ENCODE assay signal across 14 cellular contexts in genomic region chr11:455566-456147, GRCh38. TPM values are rescaled to one million over a fixed set of nuclear protein-coding genes. Genes with fewer than 3 reads are reported as not detected.
DNase-seq lines count a peak whose midpoint lies in the region; ATAC-seq, FAIRE-seq and TF ChIP-seq lines count a peak whose summit lies in the region.
"Had no signal": no experiment of that assay in that cellular context is flagged by ENCODE, and none has a peak within 500 bp of the region (broad histone marks: within the 10 kb centered on the region; RNA-seq: fewer than 3 reads in every experiment).

No MANE protein-coding gene starts in this region.

- no peak for TF ChIP-seq POLR2A in K562 (conservative IDR thresholded peaks at IDR 0.05)

- no peak for TF ChIP-seq EP300 in K562 (IDR thresholded peaks at IDR 0.05; ENCODE audit: low read length)

- H3K27ac Mint-ChIP-seq in nephron = peak overlapping the region in 2 of 3 experiments; percentile 13 to 53

- BruUV-seq in K562 (replicated peaks; lab: Mats Ljungman, UMichigan) = no TSS peak

- ATAC-seq in K562 = no peak
- ATAC-seq in HG03521 (IDR thresholded peaks at IDR 0.05; ENCODE audit: unreplicated experiment) = no peak
- ATAC-seq: SK-N-SH treated with all-trans-retinoic acid at 6 μM for 48 hours had no signal

- peaks cover 85% of the 10 kb centered on the region for H3K36me3 ChIP-seq in K562 (ENCODE audit: control insufficient read depth, insufficient read depth, low read length)
- peaks cover 26% of the 10 kb centered on the region for H3K36me3 ChIP-seq in WERI-Rb-1
- H3K36me3 ChIP-seq in mesendoderm (ENCODE audit: control insufficient read depth, insufficient read depth, low read length) = peaks cover 4% of the 10 kb centered on the region

- H3K27ac ChIP-seq in K562 (ENCODE audit: extremely low read depth, low read depth, low read length) (no peak overlapping the region), WERI-Rb-1 (no peak overlapping the region), mesendoderm (ENCODE audit: low read depth, low read length) (no peak overlapping the region)

- no peak overlapping the region for H3K23ac ChIP-seq in mesendoderm (ENCODE audit: low read length)

- H3K9ac ChIP-seq in K562 (ENCODE audit: insufficient read depth in 1 of 2, low read depth in 2 of 2, low read length in 2 of 2) = peak overlapping the region in 1 of 2 experiments; percentile 76; a peak in 2 of 4 replicates
- H3K9ac ChIP-seq in mesendoderm (ENCODE audit: low read length) = no peak overlapping the region

- peaks cover 7% of the 10 kb centered on the region; the same call in 1 of the 2 replicates for H4K20me1 ChIP-seq in K562 (replicated peaks; ENCODE audit: control insufficient read depth, insufficient read depth, low read length)

- in situ Hi-C loops in K562 (cut with MboI) = no loop called here

- no peak for TF ChIP-seq RAD21 in K562 (CRISPR knock-in tag; conservative IDR thresholded peaks at IDR 0.05 in 1 of 2, IDR thresholded peaks at IDR 0.05 in 1 of 2)

- peak overlapping the region; percentile 27 to 73 (median 70) for H3K4me3 Mint-ChIP-seq in nephron
- H3K4me3 Mint-ChIP-seq: activated T-cell treated with anti-CD3 and anti-CD28 coated beads, Interleukin-2, amount 50 U/mL, for 4 hours had no signal

- peak; percentile 59 for DNase-seq in ELF-1 (ENCODE audit: low read depth, low spot score)
- no peak for DNase-seq in K562 (ENCODE audit: extremely low read depth in 1 of 4, low spot score in 3 of 4)
- DNase-seq in WERI-Rb-1 = no peak
- DNase-seq in mesendoderm = no peak
- DNase-seq: activated T-cell treated with anti-CD3 and anti-CD28 coated beads, Interleukin-2, amount 50 U/mL, for 4 hours; caudate nucleus; effector memory CD4-positive, alpha-beta T cell; hypothalamus; NCI-H2107; NCI-H69 had no signal

- POLR2A ChIA-PET in K562 (lab: Yijun Ruan, JAX) = interaction anchor here (0.7 to 0.9 kb wide), 3 partner anchors 49 to 104 kb away, joined by 3 to 6 read pairs (median 3); no protein-coding TSS in a partner anchor

- no peak overlapping the region for H4K8ac ChIP-seq in mesendoderm (ENCODE audit: low read depth, low read length)

- no peak overlapping the region for H3K18ac ChIP-seq in mesendoderm (ENCODE audit: low read length)

- H3K9me3 ChIP-seq in K562 (replicated peaks; ENCODE audit: control insufficient read depth, insufficient read depth, low read depth, low read length) = no peaks in the 10 kb centered on the region
- H3K9me3 ChIP-seq in WERI-Rb-1 (ENCODE audit: severe bottlenecking) = no peaks in the 10 kb centered on the region

- H3K27me3 Mint-ChIP-seq in nephron (ENCODE audit: low read depth) = no peaks in the 10 kb centered on the region

- TF ChIP-seq CTCF in K562 (IDR thresholded peaks at IDR 0.05 in 2 of 3, conservative IDR thresholded peaks at IDR 0.05 in 1 of 3; ENCODE audit: insufficient read depth in 2 of 3, low read depth in 1 of 3, low read length in 3 of 3) = no peak
- TF ChIP-seq CTCF in nephron (IDR thresholded peaks at IDR 0.05; ENCODE audit: unreplicated experiment in 3 of 3) = no peak
- no peak for TF ChIP-seq CTCF in WERI-Rb-1 (IDR thresholded peaks at IDR 0.05; ENCODE audit: low read depth, low read length)

- 87% methylated on average over 16 of the region's 23 CpGs for WGBS in K562 (ENCODE audit: insufficient coverage, low coverage, missing lambda C conversion rate)
- no CpG with 5 or more reads among the region's 23 CpGs for WGBS in mesendoderm (ENCODE audit: extremely low coverage, insufficient coverage, low lambda C conversion rate)

- H2AK5ac ChIP-seq in mesendoderm (ENCODE audit: low read length) = no peak overlapping the region

- intact Hi-C loops in K562 (cut with micrococcal nuclease) = no loop called here

- no peak overlapping the region for H2BK5ac ChIP-seq in mesendoderm (ENCODE audit: low read length)

- H2AFZ ChIP-seq in K562 (ENCODE audit: low read depth, low read length) = no peak overlapping the region

- peaks cover 23% of the 10 kb centered on the region for H3K4me1 Mint-ChIP-seq in nephron

- peaks cover 27% of the 10 kb centered on the region for H3K36me3 Mint-ChIP-seq in nephron (ENCODE audit: low read depth)

- no peak overlapping the region for H3K56ac ChIP-seq in mesendoderm (ENCODE audit: low read length)

- H3K79me1 ChIP-seq in mesendoderm (ENCODE audit: low read length) = peaks cover 41% of the 10 kb centered on the region

- no peaks in the 10 kb centered on the region for H3K9me3 Mint-ChIP-seq in nephron
- H3K9me3 Mint-ChIP-seq: activated T-cell treated with anti-CD3 and anti-CD28 coated beads, Interleukin-2, amount 50 U/mL, for 4 hours had no signal

- H2BK120ac ChIP-seq in mesendoderm (ENCODE audit: low read depth, low read length) = no peak overlapping the region

- H3K9me1 ChIP-seq in K562 (ENCODE audit: control insufficient read depth, insufficient read depth, low read length) = no peaks in the 10 kb centered on the region

- no peak overlapping the region for H2BK15ac ChIP-seq in mesendoderm (replicated peaks; ENCODE audit: low read depth)

- CTCF ChIA-PET in K562 (lab: Yijun Ruan, JAX; ENCODE audit: low intra/inter-chr PET ratio) = no interaction called here

- peaks cover 27 to 59% of the 10 kb centered on the region in 2 experiments for H3K4me1 ChIP-seq in K562 (replicated peaks in 1 of 2; ENCODE audit: control insufficient read depth in 2 of 2, insufficient read depth in 2 of 2, low read length in 2 of 2)
- H3K4me1 ChIP-seq in mesendoderm (ENCODE audit: control insufficient read depth, low read depth, low read length) = no peaks in the 10 kb centered on the region

- no peak for FAIRE-seq in K562 (lab: Jason Lieb, UNC)
- FAIRE-seq: D721Med had no signal

- no peak overlapping the region for H3K4ac ChIP-seq in mesendoderm (ENCODE audit: low read depth, low read length)

- H3K79me2 ChIP-seq in K562 (ENCODE audit: control insufficient read depth, insufficient read depth, low read length) (peaks cover 91% of the 10 kb centered on the region), mesendoderm (ENCODE audit: control insufficient read depth, insufficient read depth, low read length) (peaks cover 67% of the 10 kb centered on the region)

- H4K5ac ChIP-seq in mesendoderm (ENCODE audit: low read length) = no peak overlapping the region

- H3K27me3 ChIP-seq in K562 (ENCODE audit: control insufficient read depth in 2 of 2, insufficient read depth in 2 of 2, low read length in 2 of 2) (no peaks in the 10 kb centered on the region), WERI-Rb-1 (ENCODE audit: insufficient read depth, low read depth, severe bottlenecking) (no peaks in the 10 kb centered on the region), mesendoderm (ENCODE audit: insufficient read depth, low read length, poor library complexity) (no peaks in the 10 kb centered on the region)

- no peak overlapping the region for H3K4me2 ChIP-seq in K562 (ENCODE audit: insufficient read depth, low read length)
- H3K4me2 ChIP-seq in mesendoderm (ENCODE audit: low read length) = no peak overlapping the region

- no peak overlapping the region for H3K4me3 ChIP-seq in K562
- no peak overlapping the region for H3K4me3 ChIP-seq in WERI-Rb-1 (ENCODE audit: low read depth, low read length)
- H3K4me3 ChIP-seq in mesendoderm (ENCODE audit: low read length) = no peak overlapping the region

RNA-seq across cellular contexts. Expression of gene PTDSS2, which starts 5.6 kb away (rescaled TPM):
- total RNA-seq in K562 (2011; cell fraction: chromatin; rRNA removed; ENCODE audit: low replicate concordance) = 105 and 295 TPM in 2 replicates
- 221 and 222 TPM in 2 replicates for total RNA-seq in K562 (2011; cell fraction: nucleolus; rRNA removed)
- total RNA-seq in K562 (2011; cell fraction: nucleoplasm; rRNA removed) = 123 and 136 TPM in 2 replicates
- total RNA-seq in K562 (2014; rRNA removed) = 42.4 and 61.4 TPM in 2 replicates
- 7.7 and 10.3 TPM in 2 replicates for total RNA-seq in K562 (2014; rRNA removed; fragmentation: Illumina TruSeq; extraction: Trizol)
- 17.2 and 19.2 TPM in 2 replicates for total RNA-seq in K562 (2015; rRNA removed; fragmentation: Illumina TruSeq; extraction: Trizol)
- total RNA-seq in K562 (2021) = 51.4 and 53.9 TPM in 2 replicates
- 22.4 and 36.2 TPM in 2 replicates for polyA plus RNA-seq in K562 (2011; rRNA removed)
- 31.4 and 55.2 TPM in 2 replicates for polyA plus RNA-seq in K562 (2011; cell fraction: cytosol; rRNA removed)
- 204 and 221 TPM in 2 replicates for polyA plus RNA-seq in K562 (2011; cell fraction: nucleus; rRNA removed)
- 33.8 and 52.0 TPM in 2 replicates for polyA plus RNA-seq in K562 (2012)
- polyA plus RNA-seq in K562 (2014; fragmentation: Illumina TruSeq; extraction: Trizol) = 16.9 and 25.2 TPM in 2 replicates
- polyA plus RNA-seq in K562 (2014; fragmentation: Nextera tagmentation; extraction: Ambion mirVana) = 1 to 10 TPM in 1 of 2 experiments, under 1 TPM in 1; 0.45 to 1.1 TPM
- polyA plus RNA-seq in K562 (2014; rRNA removed) = 36.8 and 38.3 TPM in 2 replicates
- polyA minus RNA-seq in K562 (2011; rRNA and poly(A)+ RNA removed) = 21.0 and 25.3 TPM in 2 replicates
- 26.6 and 30.7 TPM in 2 replicates for polyA minus RNA-seq in K562 (2011; cell fraction: cytosol; rRNA and poly(A)+ RNA removed)
- 37.0 and 51.1 TPM in 2 replicates for polyA minus RNA-seq in K562 (2011; cell fraction: nucleus; rRNA and poly(A)+ RNA removed)
- 19.8 TPM for polyA plus RNA-seq in mesendoderm (2013, experiment 1 of 2)
- 19.4 TPM for polyA plus RNA-seq in mesendoderm (2013, experiment 2 of 2)

RNA-seq across cellular contexts. Expression of gene ANO9, which starts 13.8 kb away (rescaled TPM):
- 28.4 and 83.6 TPM in 2 replicates for total RNA-seq in K562 (2011; cell fraction: chromatin; rRNA removed; ENCODE audit: low replicate concordance)
- total RNA-seq in K562 (2011; cell fraction: nucleolus; rRNA removed) = 54.4 and 56.8 TPM in 2 replicates
- total RNA-seq in K562 (2011; cell fraction: nucleoplasm; rRNA removed) = 33.9 and 40.5 TPM in 2 replicates
- 4.9 and 5.1 TPM in 2 replicates for total RNA-seq in K562 (2014; rRNA removed)
- total RNA-seq in K562 (2014; rRNA removed; fragmentation: Illumina TruSeq; extraction: Trizol) = 1.0 and 1.1 TPM in 2 replicates
- 3.8 TPM in 2 replicates for total RNA-seq in K562 (2015; rRNA removed; fragmentation: Illumina TruSeq; extraction: Trizol)
- 9.3 and 14.5 TPM in 2 replicates for total RNA-seq in K562 (2021)
- 5.4 and 19.1 TPM in 2 replicates for polyA plus RNA-seq in K562 (2011; rRNA removed)
- 4.1 and 4.3 TPM in 2 replicates for polyA plus RNA-seq in K562 (2011; cell fraction: cytosol; rRNA removed)
- polyA plus RNA-seq in K562 (2011; cell fraction: nucleus; rRNA removed) = 179 and 200 TPM in 2 replicates
- 11.4 and 33.5 TPM in 2 replicates for polyA plus RNA-seq in K562 (2012)
- polyA plus RNA-seq in K562 (2014; fragmentation: Illumina TruSeq; extraction: Trizol) = 4.5 and 5.5 TPM in 2 replicates
- under 1 TPM; 0.20 to 0.27 TPM for polyA plus RNA-seq in K562 (2014; fragmentation: Nextera tagmentation; extraction: Ambion mirVana)
- 10.7 and 10.8 TPM in 2 replicates for polyA plus RNA-seq in K562 (2014; rRNA removed)
- 1.3 and 1.4 TPM in 2 replicates for polyA minus RNA-seq in K562 (2011; rRNA and poly(A)+ RNA removed)
- 2.9 and 3.2 TPM in 2 replicates for polyA minus RNA-seq in K562 (2011; cell fraction: cytosol; rRNA and poly(A)+ RNA removed)
- 19.4 and 27.1 TPM in 2 replicates for polyA minus RNA-seq in K562 (2011; cell fraction: nucleus; rRNA and poly(A)+ RNA removed)
- 4.0 TPM for polyA plus RNA-seq in mesendoderm (2013, experiment 1 of 2)
- 4.3 TPM for polyA plus RNA-seq in mesendoderm (2013, experiment 2 of 2)

RNA-seq across cellular contexts. Expression of gene SIGIRR, which starts 40.9 kb away (rescaled TPM):
- 8.7 and 27.6 TPM in 2 replicates for total RNA-seq in K562 (2011; cell fraction: chromatin; rRNA removed; ENCODE audit: low replicate concordance)
- 50.7 and 50.9 TPM in 2 replicates for total RNA-seq in K562 (2011; cell fraction: nucleolus; rRNA removed)
- 15.8 and 24.1 TPM in 2 replicates for total RNA-seq in K562 (2011; cell fraction: nucleoplasm; rRNA removed)
- 109 and 114 TPM in 2 replicates for total RNA-seq in K562 (2014; rRNA removed)
- 6.0 and 7.2 TPM in 2 replicates for total RNA-seq in K562 (2014; rRNA removed; fragmentation: Illumina TruSeq; extraction: Trizol)
- total RNA-seq in K562 (2015; rRNA removed; fragmentation: Illumina TruSeq; extraction: Trizol) = 50.6 and 51.6 TPM in 2 replicates
- 83.1 and 93.8 TPM in 2 replicates for total RNA-seq in K562 (2021)
- polyA plus RNA-seq in K562 (2011; rRNA removed) = 22.5 and 25.0 TPM in 2 replicates
- polyA plus RNA-seq in K562 (2011; cell fraction: cytosol; rRNA removed) = 41.4 and 135 TPM in 2 replicates
- polyA plus RNA-seq in K562 (2011; cell fraction: nucleus; rRNA removed) = 81.1 and 118 TPM in 2 replicates
- 55.3 and 81.1 TPM in 2 replicates for polyA plus RNA-seq in K562 (2012)
- 14.8 and 46.2 TPM in 2 replicates for polyA plus RNA-seq in K562 (2014; fragmentation: Illumina TruSeq; extraction: Trizol)
- 10 to 100 TPM in 1 of 2 experiments, 1 to 10 TPM in 1; 6.3 to 13.3 TPM for polyA plus RNA-seq in K562 (2014; fragmentation: Nextera tagmentation; extraction: Ambion mirVana)
- polyA plus RNA-seq in K562 (2014; rRNA removed) = 92.4 and 133 TPM in 2 replicates
- 1.1 and 2.3 TPM in 2 replicates for polyA minus RNA-seq in K562 (2011; rRNA and poly(A)+ RNA removed)
- polyA minus RNA-seq in K562 (2011; cell fraction: cytosol; rRNA and poly(A)+ RNA removed) = 12.4 and 13.7 TPM in 2 replicates
- polyA minus RNA-seq in K562 (2011; cell fraction: nucleus; rRNA and poly(A)+ RNA removed) = 11.0 and 11.7 TPM in 2 replicates
- 24.9 TPM for polyA plus RNA-seq in mesendoderm (2013, experiment 1 of 2)
- polyA plus RNA-seq in mesendoderm (2013, experiment 2 of 2) = 26.3 TPM

RNA-seq across cellular contexts. Expression of gene RNH1, which starts 51.4 kb away (rescaled TPM):
- 70.8 and 222 TPM in 2 replicates for total RNA-seq in K562 (2011; cell fraction: chromatin; rRNA removed; ENCODE audit: low replicate concordance)
- 197 and 200 TPM in 2 replicates for total RNA-seq in K562 (2011; cell fraction: nucleolus; rRNA removed)
- total RNA-seq in K562 (2011; cell fraction: nucleoplasm; rRNA removed) = 94.3 and 102 TPM in 2 replicates
- total RNA-seq in K562 (2014; rRNA removed) (159 and 178 TPM in 2 replicates), K562 (2014; rRNA removed; fragmentation: Illumina TruSeq; extraction: Trizol) (12.9 and 20.3 TPM in 2 replicates), K562 (2015; rRNA removed; fragmentation: Illumina TruSeq; extraction: Trizol) (97.2 and 102 TPM in 2 replicates), K562 (2021) (160 and 164 TPM in 2 replicates)
- polyA plus RNA-seq in K562 (2011; rRNA removed) (38.5 and 71.1 TPM in 2 replicates), K562 (2014; fragmentation: Illumina TruSeq; extraction: Trizol) (44.3 and 107 TPM in 2 replicates), K562 (2014; fragmentation: Nextera tagmentation; extraction: Ambion mirVana) (10 to 100 TPM in 1 of 2 experiments, 1 to 10 TPM in 1; 2.5 to 11.8 TPM), K562 (2014; rRNA removed) (104 and 114 TPM in 2 replicates)
- 53.4 and 159 TPM in 2 replicates for polyA plus RNA-seq in K562 (2011; cell fraction: cytosol; rRNA removed)
- 178 and 263 TPM in 2 replicates for polyA plus RNA-seq in K562 (2011; cell fraction: nucleus; rRNA removed)
- polyA plus RNA-seq in K562 (2012) = 144 and 249 TPM in 2 replicates
- 18.1 and 34.7 TPM in 2 replicates for polyA minus RNA-seq in K562 (2011; rRNA and poly(A)+ RNA removed)
- polyA minus RNA-seq in K562 (2011; cell fraction: cytosol; rRNA and poly(A)+ RNA removed) = 72.0 and 82.7 TPM in 2 replicates
- polyA minus RNA-seq in K562 (2011; cell fraction: nucleus; rRNA and poly(A)+ RNA removed) = 72.2 and 76.6 TPM in 2 replicates
- polyA plus RNA-seq in mesendoderm (2013, experiment 1 of 2) = 31.3 TPM
- polyA plus RNA-seq in mesendoderm (2013, experiment 2 of 2) = 31.7 TPM
